Comparison of ENCODE assay signal across 30 cellular contexts in the genomic region with DNA sequence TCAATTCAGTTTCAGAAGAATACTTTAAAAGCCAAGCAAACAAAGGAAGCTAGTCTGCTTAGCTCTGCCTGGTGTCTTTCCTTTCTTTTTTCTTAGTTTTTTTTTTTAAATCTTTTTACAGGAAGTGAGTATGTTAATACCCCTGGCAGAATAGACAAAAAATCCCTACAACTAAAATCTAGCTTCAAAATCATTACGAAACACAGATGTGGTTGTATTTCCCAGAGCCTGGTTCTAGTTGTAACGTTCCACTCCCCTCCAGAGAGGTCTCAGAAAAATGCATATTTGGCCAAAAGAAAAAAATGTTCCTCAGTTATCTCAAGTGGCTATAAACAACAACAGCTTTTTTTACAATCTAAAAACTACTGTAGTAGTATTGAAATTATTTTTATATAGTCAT.
DNase-seq lines count a peak whose midpoint lies in the region; ATAC-seq and TF ChIP-seq lines count a peak whose summit lies in the region.
"Had no signal": no experiment of that assay in that cellular context is flagged by ENCODE, and none has a peak within 500 bp of the region (broad histone marks: within the 10 kb centered on the region; RNA-seq: fewer than 3 reads in every experiment).

No MANE protein-coding gene starts in this region.

- DNase-seq in DND-41, result no peak
- DNase-seq in fibroblast of peridontal ligament (ENCODE audit: extremely low read depth), result peak; percentile 60
- no peak for DNase-seq in osteocyte (ENCODE audit: extremely low spot score, unreplicated experiment)
- no peak for DNase-seq in dermis blood vessel endothelial cell
- DNase-seq in stimulated activated CD4-positive, alpha-beta T cell treated with anti-CD3 and anti-CD28 coated beads, Interleukin-2, amount 100 ng/mL, for 48 hours, result no peak
- no peak for DNase-seq in activated naive CD4-positive, alpha-beta T cell treated with Interleukin-2 at 50 U/mL for 16 hours
- DNase-seq in effector memory CD4-positive, alpha-beta T cell, result no peak
- DNase-seq: activated CD4-positive, alpha-beta T cell treated with anti-CD3 and anti-CD28 coated beads, Interleukin-2, amount 10 ng/mL, durations not matched to agents 7 days and 5 days; activated effector memory CD4-positive, alpha-beta T cell treated with Interleukin-2 at 50 U/mL for 16 hours; activated naive CD8-positive, alpha-beta T cell treated with anti-CD3 and anti-CD28 coated beads for 36 hours; COR-L47; left lung; naive B cell; NCI-H1092; NCI-H1694; NCI-H748 treated with DMSO at 0.1 percent for 48 hours; sigmoid colon; SJCRH30; stimulated activated CD4-positive, alpha-beta T cell treated with anti-CD3 and anti-CD28 coated beads, Interleukin-15, amount 100 ng/mL, for 24 hours; stimulated activated naive CD4-positive, alpha-beta T cell; T-cell; upper lobe of right lung had no signal

- no peaks in the 10 kb centered on the region for H3K36me3 ChIP-seq in DND-41 (ENCODE audit: insufficient read depth, low read length)
- H3K36me3 ChIP-seq in effector memory CD4-positive, alpha-beta T cell (ENCODE audit: control insufficient read depth, insufficient read depth, low read length), result no peaks in the 10 kb centered on the region
- H3K36me3 ChIP-seq: ascending aorta, cardiac muscle cell, left lung, prostate gland, sigmoid colon, SJCRH30, upper lobe of right lung had no signal

- no peaks in the 10 kb centered on the region for H4K20me1 ChIP-seq in DND-41 (ENCODE audit: insufficient read depth, low read length)

- H3K9me3 ChIP-seq in DND-41 (ENCODE audit: insufficient read depth, low read length, severe bottlenecking), result no peaks in the 10 kb centered on the region
- no peaks in the 10 kb centered on the region for H3K9me3 ChIP-seq in effector memory CD4-positive, alpha-beta T cell (ENCODE audit: control insufficient read depth, low read length)
- H3K9me3 ChIP-seq: ascending aorta, left lung, prostate gland, sigmoid colon, SJCRH30, upper lobe of right lung had no signal

- no peaks in the 10 kb centered on the region for H3K79me2 ChIP-seq in DND-41 (ENCODE audit: insufficient read depth, low read length)

- TF ChIP-seq CTCF in DND-41 (IDR thresholded peaks at IDR 0.05; ENCODE audit: borderline replicate concordance, extremely low read depth, low read length, poor library complexity, severe bottlenecking) (no peak), osteocyte (IDR thresholded peaks at IDR 0.05) (no peak)

- H3K27me3 Mint-ChIP-seq in osteocyte (ENCODE audit: unreplicated experiment), result no peaks in the 10 kb centered on the region
- H3K27me3 Mint-ChIP-seq: activated CD4-positive, alpha-beta T cell treated with anti-CD3 and anti-CD28 coated beads, Interleukin-2, amount 10 ng/mL, durations not matched to agents 7 days and 5 days; activated naive CD8-positive, alpha-beta T cell treated with anti-CD3 and anti-CD28 coated beads for 36 hours; naive B cell; T-cell had no signal

- peak overlapping the region; percentile 52; the same call in 1 of the 2 replicates for H2AFZ ChIP-seq in DND-41 (ENCODE audit: low read depth, low read length)

- no peak overlapping the region for H3K4me2 ChIP-seq in DND-41 (ENCODE audit: insufficient read depth, low read length)

- no peaks in the 10 kb centered on the region for H3K36me3 Mint-ChIP-seq in osteocyte (ENCODE audit: unreplicated experiment)
- H3K36me3 Mint-ChIP-seq: activated naive CD8-positive, alpha-beta T cell treated with anti-CD3 and anti-CD28 coated beads for 36 hours; naive B cell; T-cell; WTC11 had no signal

- H3K4me1 ChIP-seq in DND-41 (ENCODE audit: insufficient read depth, low read length), result peaks cover 10% of the 10 kb centered on the region
- no peaks in the 10 kb centered on the region for H3K4me1 ChIP-seq in effector memory CD4-positive, alpha-beta T cell (ENCODE audit: control insufficient read depth, insufficient read depth, low read length, poor library complexity, severe bottlenecking)
- H3K4me1 ChIP-seq: ascending aorta, left lung, prostate gland, sigmoid colon, SJCRH30, upper lobe of right lung had no signal

- H3K4me1 Mint-ChIP-seq in osteocyte (ENCODE audit: unreplicated experiment), result peaks cover 28% of the 10 kb centered on the region
- H3K4me1 Mint-ChIP-seq: activated CD4-positive, alpha-beta T cell treated with anti-CD3 and anti-CD28 coated beads, Interleukin-2, amount 10 ng/mL, durations not matched to agents 7 days and 5 days; activated naive CD8-positive, alpha-beta T cell treated with anti-CD3 and anti-CD28 coated beads for 36 hours; naive B cell; T-cell had no signal

- H3K4me3 ChIP-seq in DND-41 (ENCODE audit: low read depth in 1 of 2, low read length in 2 of 2), result no peak overlapping the region
- H3K4me3 ChIP-seq in effector memory CD4-positive, alpha-beta T cell (ENCODE audit: insufficient read depth, low read depth, low read length, poor library complexity, severe bottlenecking), result no peak overlapping the region
- H3K4me3 ChIP-seq: ascending aorta, cardiac muscle cell, coronary artery, left lung, prostate gland, sigmoid colon, SJCRH30, upper lobe of right lung had no signal

- H3K27ac Mint-ChIP-seq in osteocyte (ENCODE audit: unreplicated experiment), result peak overlapping the region; percentile 38
- H3K27ac Mint-ChIP-seq: activated CD4-positive, alpha-beta T cell treated with anti-CD3 and anti-CD28 coated beads, Interleukin-2, amount 10 ng/mL, durations not matched to agents 7 days and 5 days; activated naive CD8-positive, alpha-beta T cell treated with anti-CD3 and anti-CD28 coated beads for 36 hours; naive B cell; T-cell; WTC11 had no signal

- no peaks in the 10 kb centered on the region for H3K27me3 ChIP-seq in DND-41 (ENCODE audit: insufficient read depth, low read length, poor library complexity)
- H3K27me3 ChIP-seq in effector memory CD4-positive, alpha-beta T cell (replicated peaks; ENCODE audit: control insufficient read depth, insufficient read depth, low read length, poor library complexity, severe bottlenecking), result no peaks in the 10 kb centered on the region
- H3K27me3 ChIP-seq: ascending aorta, cardiac muscle cell, left lung, sigmoid colon, SJCRH30, upper lobe of right lung had no signal

- no peak overlapping the region for H3K4me3 Mint-ChIP-seq in osteocyte (ENCODE audit: unreplicated experiment)
- H3K4me3 Mint-ChIP-seq: activated CD4-positive, alpha-beta T cell treated with anti-CD3 and anti-CD28 coated beads, Interleukin-2, amount 10 ng/mL, durations not matched to agents 7 days and 5 days; activated naive CD8-positive, alpha-beta T cell treated with anti-CD3 and anti-CD28 coated beads for 36 hours; naive B cell; T-cell; WTC11 had no signal

- no peaks in the 10 kb centered on the region for H3K9me3 Mint-ChIP-seq in osteocyte (ENCODE audit: unreplicated experiment)
- H3K9me3 Mint-ChIP-seq: activated CD4-positive, alpha-beta T cell treated with anti-CD3 and anti-CD28 coated beads, Interleukin-2, amount 10 ng/mL, durations not matched to agents 7 days and 5 days; activated naive CD8-positive, alpha-beta T cell treated with anti-CD3 and anti-CD28 coated beads for 36 hours; T-cell had no signal

- ATAC-seq in DND-41 (ENCODE audit: insufficient read depth, low read depth), result peak; percentile 29; the same call in 1 of the 3 replicates
- peak; percentile 66 for ATAC-seq in HG02852 (IDR thresholded peaks at IDR 0.05; ENCODE audit: unreplicated experiment)
- ATAC-seq: esophagus mucosa, left lung, T-cell, upper lobe of right lung, WTC11 had no signal

- H3K27ac ChIP-seq in DND-41 (ENCODE audit: low read length), result peak overlapping the region; percentile 34; the same call in 1 of the 2 replicates
- H3K27ac ChIP-seq in effector memory CD4-positive, alpha-beta T cell (ENCODE audit: insufficient read depth, low read length, poor library complexity, severe bottlenecking), result no peak overlapping the region
- H3K27ac ChIP-seq: ascending aorta, C4-2B, cardiac muscle cell, coronary artery, left lung, prostate gland, sigmoid colon, SJCRH30, upper lobe of right lung had no signal

- no peak overlapping the region for H3K9ac ChIP-seq in DND-41 (ENCODE audit: low read depth, low read length)
